17 cellular contexts compared by ENCODE assay signal in the genomic region with DNA sequence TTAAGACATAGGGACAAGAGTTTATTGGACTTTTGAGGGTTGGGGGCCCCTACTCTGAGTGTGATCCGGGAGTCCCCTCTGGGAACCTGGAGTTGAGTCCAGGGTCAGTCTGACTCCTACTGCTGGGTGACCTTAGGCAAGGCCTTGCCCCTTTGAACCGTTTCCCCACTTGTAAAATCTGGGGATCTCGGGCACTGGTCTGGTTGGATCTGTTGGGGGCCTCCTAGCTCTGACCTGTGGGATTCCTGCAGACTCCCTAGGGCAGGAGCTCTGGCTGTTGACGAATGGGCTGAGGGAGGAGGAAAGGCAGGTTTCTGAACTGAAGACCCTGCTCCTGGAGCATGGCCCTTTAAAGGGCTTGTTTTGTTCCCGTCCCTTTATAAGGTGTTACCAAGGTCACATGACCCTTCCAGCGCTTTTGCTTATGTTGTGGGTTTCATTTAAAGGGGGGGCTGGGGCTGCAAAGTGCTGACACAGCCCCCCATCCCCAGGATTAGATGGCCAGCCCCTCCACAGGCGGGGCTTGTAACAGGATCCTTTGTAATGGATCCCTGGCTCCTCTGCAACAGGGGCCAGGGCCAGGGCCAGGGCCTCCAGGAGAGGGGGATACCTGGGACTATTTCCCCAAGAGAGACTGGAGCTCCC. TPM values are rescaled to one million over a fixed set of nuclear protein-coding genes. Genes with fewer than 3 reads are reported as not detected.
A peak's percentile ranks its signal among the peaks of the same experiment; 100 is the strongest.
DNase-seq lines count a peak whose midpoint lies in the region; ATAC-seq, FAIRE-seq and TF ChIP-seq lines count a peak whose summit lies in the region.
"Had no signal": no experiment of that assay in that cellular context is flagged by ENCODE, and none has a peak within 500 bp of the region (broad histone marks: within the 10 kb centered on the region; RNA-seq: fewer than 3 reads in every experiment).

No MANE protein-coding gene starts in this region.

- ATAC-seq in K562 (no peak), GM18505 (IDR thresholded peaks at IDR 0.05; ENCODE audit: unreplicated experiment) (no peak)
- ATAC-seq: activated naive CD8-positive, alpha-beta T cell treated with anti-CD3 and anti-CD28 coated beads, Interleukin-2, amount 50 U/mL, for 24 hours; right cardiac atrium; stimulated activated effector memory CD8-positive, alpha-beta T cell treated with anti-CD3 and anti-CD28 coated beads, Interleukin-12 subunit alpha, Interleukin-12 subunit beta, amount 100 ng/mL, for 72 hours had no signal

- no peak overlapping the region for H3K4me3 ChIP-seq in HEK293 (ENCODE audit: low read depth, low read length)
- no peak overlapping the region for H3K4me3 ChIP-seq in K562
- H3K4me3 ChIP-seq in kidney (ENCODE audit: low read length in 2 of 2), result no peak overlapping the region
- no peak overlapping the region for H3K4me3 ChIP-seq in suprapubic skin
- H3K4me3 ChIP-seq in uterus, result no peak overlapping the region
- H3K4me3 ChIP-seq: HAP-1 had no signal

- CTCF ChIA-PET in HEK293 (lab: Yijun Ruan, JAX) (interaction anchor here (1.2 kb wide), 2 partner anchors 9 to 54 kb away, joined by 3 to 4 read pairs; no protein-coding TSS in a partner anchor), K562 (lab: Yijun Ruan, JAX; ENCODE audit: low intra/inter-chr PET ratio) (no interaction called here)

- H3K27ac ChIP-seq in HEK293 (ENCODE audit: extremely low read depth, low read depth, low read length) (no peak overlapping the region), K562 (ENCODE audit: extremely low read depth, low read depth, low read length) (no peak overlapping the region), kidney (ENCODE audit: low read depth in 2 of 2, low read length in 2 of 2) (peak overlapping the region; percentile 43 to 60), suprapubic skin (peak overlapping the region; percentile 66), uterus (no peak overlapping the region)

- no peak for TF ChIP-seq RAD21 in K562 (CRISPR knock-in tag; conservative IDR thresholded peaks at IDR 0.05 in 1 of 2, IDR thresholded peaks at IDR 0.05 in 1 of 2)

- no peak overlapping the region; the same call in 1 of the 2 replicates for H3K4me2 ChIP-seq in K562 (ENCODE audit: insufficient read depth, low read length)

- TF ChIP-seq POLR2A in K562 (conservative IDR thresholded peaks at IDR 0.05) (no peak), suprapubic skin (IDR thresholded peaks at IDR 0.05) (no peak), uterus (IDR thresholded peaks at IDR 0.05) (no peak), GM18505 (IDR thresholded peaks at IDR 0.05; ENCODE audit: borderline replicate concordance, extremely low read depth, insufficient read depth, insufficient read length) (no peak)

- FAIRE-seq in K562 (lab: Jason Lieb, UNC), result no peak
- no peak for FAIRE-seq in kidney (lab: Jason Lieb, UNC)
- FAIRE-seq: colon had no signal

- H3K9ac ChIP-seq in K562 (ENCODE audit: insufficient read depth in 1 of 2, low read depth in 2 of 2, low read length in 2 of 2) (peak overlapping the region in 1 of 2 experiments; percentile 53; a peak in 2 of 4 replicates), kidney (ENCODE audit: low read length in 2 of 2) (peak overlapping the region in 1 of 2 donors; percentile 44)

- H3K9me3 ChIP-seq in HEK293 (ENCODE audit: control insufficient read depth, insufficient read depth, low read depth, low read length), result no peaks in the 10 kb centered on the region
- H3K9me3 ChIP-seq in K562 (replicated peaks; ENCODE audit: control insufficient read depth, insufficient read depth, low read depth, low read length), result no peaks in the 10 kb centered on the region
- H3K9me3 ChIP-seq in kidney (ENCODE audit: control insufficient read depth in 1 of 2, low read length in 2 of 2), result no peaks in the 10 kb centered on the region
- H3K9me3 ChIP-seq in suprapubic skin, result no peaks in the 10 kb centered on the region
- H3K9me3 ChIP-seq in uterus, result no peaks in the 10 kb centered on the region
- H3K9me3 ChIP-seq: HAP-1 had no signal

- TF ChIP-seq EP300 in K562 (IDR thresholded peaks at IDR 0.05; ENCODE audit: low read length), result no peak
- no peak for TF ChIP-seq EP300 in suprapubic skin (IDR thresholded peaks at IDR 0.05)

- POLR2A ChIA-PET in HEK293 (lab: Yijun Ruan, JAX) (no interaction called here), K562 (lab: Yijun Ruan, JAX) (no interaction called here)

- H3K79me2 ChIP-seq in K562 (ENCODE audit: control insufficient read depth, insufficient read depth, low read length), result peaks cover 27% of the 10 kb centered on the region

- peaks cover 3% of the 10 kb centered on the region for H3K9me1 ChIP-seq in K562 (ENCODE audit: control insufficient read depth, insufficient read depth, low read length)

- intact Hi-C loops in K562 (cut with micrococcal nuclease) (no loop called here), kidney (cut with DNase I) (no loop called here), uterus (cut with DNase I; ENCODE audit: low total_unique reads) (no loop called here)

- H3K27me3 ChIP-seq in K562 (ENCODE audit: control insufficient read depth in 2 of 2, insufficient read depth in 2 of 2, low read length in 2 of 2), result no peaks in the 10 kb centered on the region
- no peaks in the 10 kb centered on the region for H3K27me3 ChIP-seq in suprapubic skin
- no peaks in the 10 kb centered on the region for H3K27me3 ChIP-seq in uterus

- in situ Hi-C loops in K562 (cut with MboI), result loop anchor here (10.0 kb wide), 1 partner anchor 52 kb away; no protein-coding TSS in a partner anchor

- peaks cover 27% of the 10 kb centered on the region; the same call in 1 of the 2 replicates for H4K20me1 ChIP-seq in K562 (replicated peaks; ENCODE audit: control insufficient read depth, insufficient read depth, low read length)

- H2AFZ ChIP-seq in K562 (ENCODE audit: low read depth, low read length), result no peak overlapping the region

- no peak for TF ChIP-seq CTCF in HEK293 (tag by site-specific recombination; IDR thresholded peaks at IDR 0.05)
- no peak for TF ChIP-seq CTCF in K562 (IDR thresholded peaks at IDR 0.05 in 2 of 3, conservative IDR thresholded peaks at IDR 0.05 in 1 of 3; ENCODE audit: insufficient read depth in 2 of 3, low read depth in 1 of 3, low read length in 3 of 3)
- TF ChIP-seq CTCF in kidney (IDR thresholded peaks at IDR 0.05; ENCODE audit: borderline replicate concordance, extremely low read depth, insufficient read depth), result no peak
- no peak for TF ChIP-seq CTCF in suprapubic skin (IDR thresholded peaks at IDR 0.05)
- TF ChIP-seq CTCF in uterus (IDR thresholded peaks at IDR 0.05), result no peak

- WGBS in K562 (ENCODE audit: insufficient coverage, low coverage, missing lambda C conversion rate), result 50% methylated on average over 7 of the region's 7 CpGs
- WGBS in suprapubic skin, result 55% methylated on average over 6 of the region's 7 CpGs

- H3K4me1 ChIP-seq in HEK293 (ENCODE audit: control insufficient read depth, insufficient read depth, low read length) (peaks cover 8% of the 10 kb centered on the region; the same call in 1 of the 2 replicates), K562 (replicated peaks in 1 of 2; ENCODE audit: control insufficient read depth in 2 of 2, insufficient read depth in 2 of 2, low read length in 2 of 2) (peaks cover 18 to 39% of the 10 kb centered on the region in 2 experiments), kidney (ENCODE audit: control insufficient read depth in 1 of 2, insufficient read depth in 1 of 2, low read depth in 1 of 2, low read length in 2 of 2) (peaks cover 13 to 27% of the 10 kb centered on the region in 2 donors), suprapubic skin (peaks cover 74% of the 10 kb centered on the region), uterus (no peaks in the 10 kb centered on the region)
- H3K4me1 ChIP-seq: HAP-1 had no signal

- BruUV-seq in K562 (replicated peaks; lab: Mats Ljungman, UMichigan), result no TSS peak

- DNase-seq in K562 (ENCODE audit: extremely low read depth in 1 of 4, low spot score in 3 of 4) (no peak), kidney (peak; percentile 55), suprapubic skin (ENCODE audit: low spot score in 2 of 2) (no peak), uterus (no peak), SK-N-DZ (ENCODE audit: low spot score) (no peak)
- DNase-seq: activated B cell treated with CpG ODN at 0.5 μM for 24 hours; activated naive CD8-positive, alpha-beta T cell treated with anti-CD3 and anti-CD28 coated beads, Interleukin-2, amount 50 U/mL, for 24 hours; CD4-positive, CD25-positive, alpha-beta regulatory T cell; GF-D8; NCI-H2081; stimulated activated CD4-positive, alpha-beta T cell treated with anti-CD3 and anti-CD28 coated beads, Interleukin-4, amount 100 ng/mL, for 1 hour had no signal

- H3K36me3 ChIP-seq in HEK293 (ENCODE audit: control insufficient read depth in 2 of 2, insufficient read depth in 1 of 2, low read length in 2 of 2), result peaks cover 0 to 33% of the 10 kb centered on the region in 2 experiments; a peak in 2 of 3 replicates
- peaks cover 47% of the 10 kb centered on the region; the same call in 2 of the 3 replicates for H3K36me3 ChIP-seq in K562 (ENCODE audit: control insufficient read depth, insufficient read depth, low read length)
- peaks cover 2 to 4% of the 10 kb centered on the region in 2 donors for H3K36me3 ChIP-seq in kidney (ENCODE audit: control insufficient read depth in 1 of 2, insufficient read depth in 2 of 2, low read length in 2 of 2)
- peaks cover 24% of the 10 kb centered on the region for H3K36me3 ChIP-seq in suprapubic skin
- no peaks in the 10 kb centered on the region for H3K36me3 ChIP-seq in uterus

RNA-seq across cellular contexts. Expression of a gene that starts 50.7 kb away (rescaled TPM):
- 469 and 618 TPM in 2 replicates for total RNA-seq in K562 (2011; cell fraction: chromatin; rRNA removed; ENCODE audit: low replicate concordance)
- 286 and 302 TPM in 2 replicates for total RNA-seq in K562 (2011; cell fraction: nucleolus; rRNA removed)
- 416 and 469 TPM in 2 replicates for total RNA-seq in K562 (2011; cell fraction: nucleoplasm; rRNA removed)
- total RNA-seq in K562 (2014; rRNA removed) (336 and 418 TPM in 2 replicates), K562 (2014; rRNA removed; fragmentation: Illumina TruSeq; extraction: Trizol) (207 and 229 TPM in 2 replicates), K562 (2015; rRNA removed; fragmentation: Illumina TruSeq; extraction: Trizol) (127 TPM in 2 replicates), K562 (2021) (276 and 306 TPM in 2 replicates), kidney (86.1 TPM), suprapubic skin (10 to 100 TPM; 47.1 to 68.1 (median 50.7) TPM), uterus (10 to 100 TPM; 15.9 to 67.7 (median 30.4) TPM)
- polyA plus RNA-seq in K562 (2011; rRNA removed) (166 and 174 TPM in 2 replicates), K562 (2014; fragmentation: Illumina TruSeq; extraction: Trizol) (312 and 330 TPM in 2 replicates), K562 (2014; fragmentation: Nextera tagmentation; extraction: Ambion mirVana) (10 to 100 TPM; 66.2 to 92.8 TPM), K562 (2014; rRNA removed) (182 and 201 TPM in 2 replicates), kidney (ENCODE audit: insufficient read depth, low read depth, low replicate concordance) (24.8 TPM)
- polyA plus RNA-seq in K562 (2011; cell fraction: cytosol; rRNA removed), result 69.3 and 114 TPM in 2 replicates
- 229 and 316 TPM in 2 replicates for polyA plus RNA-seq in K562 (2011; cell fraction: nucleus; rRNA removed)
- 197 and 532 TPM in 2 replicates for polyA plus RNA-seq in K562 (2012)
- 215 and 273 TPM in 2 replicates for polyA minus RNA-seq in K562 (2011; rRNA and poly(A)+ RNA removed)
- polyA minus RNA-seq in K562 (2011; cell fraction: cytosol; rRNA and poly(A)+ RNA removed), result 116 and 173 TPM in 2 replicates
- polyA minus RNA-seq in K562 (2011; cell fraction: nucleus; rRNA and poly(A)+ RNA removed), result 55.7 and 137 TPM in 2 replicates
- polyA plus RNA-seq in SK-N-DZ (2014; cell fraction: cytosol; rRNA removed), result 57.1 and 64.9 TPM in 2 replicates
- polyA plus RNA-seq in SK-N-DZ (2014; cell fraction: nucleus; rRNA removed), result 79.6 and 96.0 TPM in 2 replicates

RNA-seq across cellular contexts. Expression of a gene that starts 51.0 kb away (rescaled TPM):
- total RNA-seq in K562 (2011; cell fraction: chromatin; rRNA removed; ENCODE audit: low replicate concordance), result 129 and 333 TPM in 2 replicates
- total RNA-seq in K562 (2011; cell fraction: nucleolus; rRNA removed), result 72.0 and 90.1 TPM in 2 replicates
- 168 and 289 TPM in 2 replicates for total RNA-seq in K562 (2011; cell fraction: nucleoplasm; rRNA removed)
- total RNA-seq in K562 (2014; rRNA removed) (22.8 and 25.7 TPM in 2 replicates), K562 (2014; rRNA removed; fragmentation: Illumina TruSeq; extraction: Trizol) (60.2 and 71.1 TPM in 2 replicates), K562 (2015; rRNA removed; fragmentation: Illumina TruSeq; extraction: Trizol) (36.3 and 45.2 TPM in 2 replicates), K562 (2021) (39.7 and 51.4 TPM in 2 replicates), kidney (40.1 TPM), suprapubic skin (10 to 100 TPM in 2 of 4 donors, 1 to 10 TPM in 2; 8.8 to 39.7 (median 18.1) TPM), uterus (100 to 1,000 TPM in 1 of 4 donors, 10 to 100 TPM in 3; 50.2 to 168 (median 76.4) TPM)
- polyA plus RNA-seq in K562 (2011; rRNA removed) (58.9 and 59.8 TPM in 2 replicates), K562 (2014; fragmentation: Illumina TruSeq; extraction: Trizol) (29.4 and 32.9 TPM in 2 replicates), K562 (2014; fragmentation: Nextera tagmentation; extraction: Ambion mirVana) (10 to 100 TPM; 22.9 to 31.8 TPM), K562 (2014; rRNA removed) (29.3 and 37.7 TPM in 2 replicates), kidney (ENCODE audit: insufficient read depth, low read depth, low replicate concordance) (14.3 TPM)
- 11.6 and 25.9 TPM in 2 replicates for polyA plus RNA-seq in K562 (2011; cell fraction: cytosol; rRNA removed)
- 46.3 and 64.2 TPM in 2 replicates for polyA plus RNA-seq in K562 (2011; cell fraction: nucleus; rRNA removed)
- polyA plus RNA-seq in K562 (2012), result 17.6 and 23.2 TPM in 2 replicates
- 81.4 and 115 TPM in 2 replicates for polyA minus RNA-seq in K562 (2011; rRNA and poly(A)+ RNA removed)
- 23.3 and 23.8 TPM in 2 replicates for polyA minus RNA-seq in K562 (2011; cell fraction: cytosol; rRNA and poly(A)+ RNA removed)
- polyA minus RNA-seq in K562 (2011; cell fraction: nucleus; rRNA and poly(A)+ RNA removed), result 27.1 and 58.4 TPM in 2 replicates
- polyA plus RNA-seq in SK-N-DZ (2014; cell fraction: cytosol; rRNA removed), result 27.6 and 30.1 TPM in 2 replicates
- 32.6 and 50.4 TPM in 2 replicates for polyA plus RNA-seq in SK-N-DZ (2014; cell fraction: nucleus; rRNA removed)

Comparison
In these comparisons a context has a peak if more than half of its experiments do, and no peak if none do; other contexts are left out.
1. H3K27ac ChIP-seq: peak in kidney (2 of 2) and suprapubic skin (single experiment); none in HEK293 (single experiment), K562 (single experiment) and uterus (0 of 2).